In genomic region chr2:97861177-97861576, GRCh38 we compare ENCODE assay signal across 25 cellular contexts.
"Had no signal": no experiment of that assay in that cellular context is flagged by ENCODE, and none has a peak within 500 bp of the region (broad histone marks: within the 10 kb centered on the region; RNA-seq: fewer than 3 reads in every experiment).

No MANE protein-coding gene starts in this region.

- H3K4me1 ChIP-seq: pancreas, prostate gland, uterus had no signal

- H3K36me3 ChIP-seq: pancreas, prostate gland, uterus had no signal

- H3K4me2 ChIP-seq: hepatocyte had no signal

- H3K4me3 Mint-ChIP-seq: naive thymus-derived CD8-positive, alpha-beta T cell; nephron; neural crest cell; stimulated activated naive CD8-positive, alpha-beta T cell treated with anti-CD3 and anti-CD28 coated beads, Interleukin-15, amount 100 ng/mL, for 72 hours; type B pancreatic cell had no signal

- H3K27me3 Mint-ChIP-seq: naive thymus-derived CD8-positive, alpha-beta T cell; stimulated activated naive CD8-positive, alpha-beta T cell treated with anti-CD3 and anti-CD28 coated beads, Interleukin-15, amount 100 ng/mL, for 72 hours; type B pancreatic cell had no signal

- H3K27ac Mint-ChIP-seq: nephron; stimulated activated naive CD8-positive, alpha-beta T cell treated with anti-CD3 and anti-CD28 coated beads, Interleukin-15, amount 100 ng/mL, for 72 hours; type B pancreatic cell had no signal

- H3K4me3 ChIP-seq: hepatocyte, left ventricle myocardium inferior, lung, pancreas, prostate gland, skin epidermis, tibial nerve, uterus had no signal

- H3K27me3 ChIP-seq: hepatocyte, pancreas, tibial nerve, uterus had no signal

- H3K9me3 ChIP-seq: pancreas, prostate gland had no signal

- ATAC-seq: naive thymus-derived CD8-positive, alpha-beta T cell; pancreas; right cardiac atrium; sciatic nerve; stimulated activated naive CD8-positive, alpha-beta T cell treated with anti-CD3 and anti-CD28 coated beads, Interleukin-15, amount 100 ng/mL, for 72 hours had no signal

- DNase-seq: islet precursor cell; left ventricle myocardium inferior; mesenchymal stem cell; naive thymus-derived CD8-positive, alpha-beta T cell; nucleus accumbens; pancreas; retina; right cardiac atrium; stimulated activated CD4-positive, alpha-beta T cell treated with anti-CD3 and anti-CD28 coated beads, Interleukin-12 subunit alpha, Interleukin-12 subunit beta, amount 100 ng/mL, for 4 hours; stimulated activated CD4-positive, alpha-beta T cell treated with anti-CD3 and anti-CD28 coated beads, Interleukin-15, amount 100 ng/mL, for 24 hours; stimulated activated CD4-positive, alpha-beta T cell treated with anti-CD3 and anti-CD28 coated beads, Interleukin-2, amount 100 ng/mL, for 24 hours; stimulated activated CD4-positive, alpha-beta T cell treated with anti-CD3 and anti-CD28 coated beads, Interleukin-4, amount 100 ng/mL, for 1 hour; stimulated activated naive CD4-positive, alpha-beta T cell treated with Interleukin-2 at 50 U/mL for 16 hours; stimulated activated naive CD8-positive, alpha-beta T cell treated with anti-CD3 and anti-CD28 coated beads, Interleukin-15, amount 100 ng/mL, for 72 hours; substantia nigra; uterus had no signal

- H3K4me1 Mint-ChIP-seq: stimulated activated naive CD8-positive, alpha-beta T cell treated with anti-CD3 and anti-CD28 coated beads, Interleukin-15, amount 100 ng/mL, for 72 hours had no signal

- H3K27ac ChIP-seq: hepatocyte, left ventricle myocardium inferior, pancreas, prostate gland, skin epidermis, tibial nerve, uterus had no signal
